ENCODE assay signal across 9 cellular contexts in genomic region chr2:138267161-138267901, GRCh38.
DNase-seq lines count a peak whose midpoint lies in the region; ATAC-seq, FAIRE-seq and TF ChIP-seq lines count a peak whose summit lies in the region.
"Had no signal": no experiment of that assay in that cellular context is flagged by ENCODE, and none has a peak within 500 bp of the region (broad histone marks: within the 10 kb centered on the region; RNA-seq: fewer than 3 reads in every experiment).

No MANE protein-coding gene starts in this region.

- no peaks in the 10 kb centered on the region for H3K36me3 ChIP-seq in kidney (ENCODE audit: control insufficient read depth in 1 of 2, insufficient read depth in 2 of 2, low read length in 2 of 2)

- TF ChIP-seq CTCF in kidney (IDR thresholded peaks at IDR 0.05; ENCODE audit: borderline replicate concordance, extremely low read depth, insufficient read depth) = no peak

- intact Hi-C loops in kidney (cut with DNase I) = no loop called here

- no peaks in the 10 kb centered on the region for H3K9me3 ChIP-seq in kidney (ENCODE audit: control insufficient read depth in 1 of 2, low read length in 2 of 2)

- H3K27ac ChIP-seq in kidney (ENCODE audit: low read depth in 2 of 2, low read length in 2 of 2) = no peak overlapping the region

- ATAC-seq in GM21381 (IDR thresholded peaks at IDR 0.05; ENCODE audit: unreplicated experiment) = peak; percentile 76
- ATAC-seq in HG03442 (IDR thresholded peaks at IDR 0.05; ENCODE audit: unreplicated experiment) = peak; percentile 84

- no peaks in the 10 kb centered on the region for H3K4me1 ChIP-seq in kidney (ENCODE audit: control insufficient read depth in 1 of 2, insufficient read depth in 1 of 2, low read depth in 1 of 2, low read length in 2 of 2)

- no peak for FAIRE-seq in kidney (lab: Jason Lieb, UNC)

- H3K4me3 ChIP-seq in kidney (ENCODE audit: low read length in 2 of 2) = no peak overlapping the region

- H3K9ac ChIP-seq in kidney (ENCODE audit: low read length in 2 of 2) = no peak overlapping the region

- DNase-seq in AG08396 (ENCODE audit: low spot score) (peak; percentile 33), fibroblast of gingiva (ENCODE audit: low read depth) (peak; percentile 68), kidney (no peak), DMS79 (lab: John Stamatoyannopoulos, UW) (no peak)
- DNase-seq in activated CD4-positive, alpha-beta T cell treated with anti-CD3 and anti-CD28 coated beads, Interleukin-2, amount 50 U/mL, for 1 hour = no peak
- no peak for DNase-seq in activated effector memory CD4-positive, alpha-beta T cell treated with anti-CD3 and anti-CD28 coated beads, Interleukin-2, amount 50 U/mL, for 16 hours
- DNase-seq: CD4-positive, alpha-beta T cell had no signal

Comparison
In these comparisons a context has a peak if more than half of its experiments do, and no peak if none do; other contexts are left out.
1. DNase-seq: peak in AG08396 (single experiment) and fibroblast of gingiva (single experiment); none in activated CD4-positive, alpha-beta T cell treated with anti-CD3 and anti-CD28 coated beads, Interleukin-2, amount 50 U/mL, for 1 hour (single experiment), activated effector memory CD4-positive, alpha-beta T cell treated with anti-CD3 and anti-CD28 coated beads, Interleukin-2, amount 50 U/mL, for 16 hours (single experiment), kidney (single experiment) and DMS79 (single experiment).